In genomic region chr1:84253041-84253440, GRCh38 we compare ENCODE assay signal across 20 cellular contexts. TPM values are rescaled to one million over a fixed set of nuclear protein-coding genes. Genes with fewer than 3 reads are reported as not detected.
DNase-seq lines count a peak whose midpoint lies in the region; TF ChIP-seq lines count a peak whose summit lies in the region.
"Had no signal": no experiment of that assay in that cellular context is flagged by ENCODE, and none has a peak within 500 bp of the region (broad histone marks: within the 10 kb centered on the region; RNA-seq: fewer than 3 reads in every experiment).

No MANE protein-coding gene starts in this region.

- H3K79me2 ChIP-seq in GM23248 (ENCODE audit: insufficient read depth) (no peaks in the 10 kb centered on the region), smooth muscle cell (ENCODE audit: low read depth) (no peaks in the 10 kb centered on the region)

- no peaks in the 10 kb centered on the region for H3K9me2 ChIP-seq in GM23248 (ENCODE audit: insufficient read depth)

- peak; percentile 62 for DNase-seq in GM23248
- peak; percentile 30 for DNase-seq in amniotic epithelial cell (ENCODE audit: low read depth)
- DNase-seq in fibroblast of the aortic adventitia (ENCODE audit: low read depth) = peak; percentile 62
- DNase-seq in smooth muscle cell (lab: John Stamatoyannopoulos, UW; ENCODE audit: unreplicated experiment) = no peak
- DNase-seq in UCSD-AML1 (lab: John Stamatoyannopoulos, UW; ENCODE audit: unreplicated experiment) = no peak
- DNase-seq in GM13976 (ENCODE audit: low spot score) = no peak
- no peak for DNase-seq in RPMI8226
- DNase-seq in SJCRH30 = no peak
- DNase-seq: activated CD4-positive, alpha-beta T cell treated with anti-CD3 and anti-CD28 coated beads, Interleukin-2, amount 10 ng/mL, durations not matched to agents 24 days and 14 days; activated T-cell treated with anti-CD3 and anti-CD28 coated beads for 4 hours; BE2C; cortex of kidney; DMS 273 treated with DMSO at 0.1 percent for 48 hours; NCI-H1092; NCI-H2171 treated with DMSO at 0.1 percent for 48 hours; stimulated activated CD4-positive, alpha-beta T cell treated with anti-CD3 and anti-CD28 coated beads, Interleukin-12 subunit alpha, Interleukin-12 subunit beta, amount 100 ng/mL, for 4 hours; stomach; T1000 had no signal

- H3F3A ChIP-seq in GM23248 (ENCODE audit: insufficient read depth) (peaks cover 15% of the 10 kb centered on the region), smooth muscle cell (ENCODE audit: low read depth) (no peaks in the 10 kb centered on the region)

- H2AFZ ChIP-seq in GM23248 = no peak overlapping the region
- H2AFZ ChIP-seq in smooth muscle cell (ENCODE audit: low read depth) = no peak overlapping the region

- no peak overlapping the region for H3K4me2 ChIP-seq in GM23248 (ENCODE audit: unreplicated experiment)
- no peak overlapping the region for H3K4me2 ChIP-seq in smooth muscle cell

- in situ Hi-C loops in GM23248 (cut with MboI) (no loop called here), GM13976 (cut with MboI; ENCODE audit: low sequenced_read_pairs, unreplicated experiment) (no loop called here)

- H3K9me3 ChIP-seq in GM23248 (ENCODE audit: low read depth) (no peaks in the 10 kb centered on the region), smooth muscle cell (replicated peaks; ENCODE audit: low read depth) (peaks cover 3% of the 10 kb centered on the region), SJCRH30 (replicated peaks) (peaks cover 9% of the 10 kb centered on the region; the same call in 1 of the 2 replicates)
- H3K9me3 ChIP-seq: BE2C had no signal

- no peak overlapping the region for H3K4me3 ChIP-seq in GM23248
- no peak overlapping the region for H3K4me3 ChIP-seq in fibroblast of the aortic adventitia (ENCODE audit: low read depth, low read length)
- no peak overlapping the region for H3K4me3 ChIP-seq in smooth muscle cell
- H3K4me3 ChIP-seq in SJCRH30 = no peak overlapping the region
- H3K4me3 ChIP-seq: esophagus muscularis mucosa, SK-N-MC, stomach had no signal

- H3K9ac ChIP-seq in GM23248 = no peak overlapping the region
- H3K9ac ChIP-seq in smooth muscle cell (ENCODE audit: low read depth) = peak overlapping the region; percentile 19

- 56 to 57% methylated on average over 2 of the region's 2 CpGs for WGBS in GM23248 (ENCODE audit: low coverage in 1 of 2, low lambda C conversion rate in 2 of 2, missing lambda C conversion rate in 2 of 2), 2 experiments
- WGBS in smooth muscle cell (ENCODE audit: low lambda C conversion rate) = 51% methylated on average over 2 of the region's 2 CpGs

- H3K36me3 ChIP-seq in GM23248 (ENCODE audit: low read depth) = no peaks in the 10 kb centered on the region
- H3K36me3 ChIP-seq in smooth muscle cell (ENCODE audit: low read depth) = peaks cover 6% of the 10 kb centered on the region
- no peaks in the 10 kb centered on the region for H3K36me3 ChIP-seq in SJCRH30
- H3K36me3 ChIP-seq: BE2C, esophagus muscularis mucosa, stomach had no signal

- H3K27me3 ChIP-seq in GM23248 (replicated peaks; ENCODE audit: insufficient read depth) (no peaks in the 10 kb centered on the region), smooth muscle cell (ENCODE audit: low read depth) (no peaks in the 10 kb centered on the region), SJCRH30 (no peaks in the 10 kb centered on the region)
- H3K27me3 ChIP-seq: BE2C, esophagus muscularis mucosa, stomach had no signal

- peaks cover 23% of the 10 kb centered on the region for H3K4me1 ChIP-seq in GM23248 (ENCODE audit: insufficient read depth)
- peaks cover 3% of the 10 kb centered on the region for H3K4me1 ChIP-seq in smooth muscle cell (ENCODE audit: low read depth)
- H3K4me1 ChIP-seq in SJCRH30 = peaks cover 18% of the 10 kb centered on the region
- H3K4me1 ChIP-seq: BE2C had no signal

- TF ChIP-seq CTCF in fibroblast of the aortic adventitia (IDR thresholded peaks at IDR 0.05; ENCODE audit: insufficient read depth, low read length) = no peak
- no peak for TF ChIP-seq CTCF in smooth muscle cell (IDR thresholded peaks at IDR 0.05; ENCODE audit: borderline replicate concordance, insufficient read depth, poor library complexity, severe bottlenecking)
- no peak for TF ChIP-seq CTCF in GM13976 (IDR thresholded peaks at IDR 0.05; ENCODE audit: borderline replicate concordance, control extremely low read depth, extremely low read depth, insufficient read depth, missing control alignments)

- H4K20me1 ChIP-seq in GM23248 (ENCODE audit: insufficient read depth) (no peaks in the 10 kb centered on the region), smooth muscle cell (ENCODE audit: low read depth) (no peaks in the 10 kb centered on the region)

- peak overlapping the region; percentile 30 for H3K27ac ChIP-seq in GM23248
- peak overlapping the region; percentile 73 for H3K27ac ChIP-seq in smooth muscle cell (ENCODE audit: low read depth)
- H3K27ac ChIP-seq in SJCRH30 = no peak overlapping the region; the same call in 1 of the 2 replicates
- H3K27ac ChIP-seq: esophagus muscularis mucosa, SK-N-MC had no signal

RNA-seq across cellular contexts. Expression of gene SAMD13, which starts 48.5 kb away (rescaled TPM):
- total RNA-seq in GM23248 (2014; rRNA removed; shearing (Covaris generic)) = 0.51 and 0.65 TPM in 2 replicates
- polyA plus RNA-seq in GM23248 (2016; fragmentation: Nextera tagmentation; extraction: Ambion mirVana) = 0.71 and 0.78 TPM in 2 replicates
- 1.4 and 3.1 TPM in 2 replicates for total RNA-seq in fibroblast of the aortic adventitia (ENCODE audit: low replicate concordance)
- total RNA-seq in smooth muscle cell = 0.54 and 2.7 TPM in 2 replicates
- 0.66 and 1.0 TPM in 2 replicates for polyA plus RNA-seq in smooth muscle cell
- 2.4 and 3.9 TPM in 2 replicates for total RNA-seq in SJCRH30 (2014; rRNA removed; shearing (Covaris generic))

Comparison
In these comparisons a context has a peak if more than half of its experiments do, and no peak if none do; other contexts are left out.
1. DNase-seq: peak in GM23248 (single experiment), amniotic epithelial cell (single experiment) and fibroblast of the aortic adventitia (single experiment); none in smooth muscle cell (single experiment), UCSD-AML1 (single experiment), GM13976 (single experiment), RPMI8226 (single experiment) and SJCRH30 (0 of 2).